Comparison of ENCODE assay signal across 27 cellular contexts in the genomic region with DNA sequence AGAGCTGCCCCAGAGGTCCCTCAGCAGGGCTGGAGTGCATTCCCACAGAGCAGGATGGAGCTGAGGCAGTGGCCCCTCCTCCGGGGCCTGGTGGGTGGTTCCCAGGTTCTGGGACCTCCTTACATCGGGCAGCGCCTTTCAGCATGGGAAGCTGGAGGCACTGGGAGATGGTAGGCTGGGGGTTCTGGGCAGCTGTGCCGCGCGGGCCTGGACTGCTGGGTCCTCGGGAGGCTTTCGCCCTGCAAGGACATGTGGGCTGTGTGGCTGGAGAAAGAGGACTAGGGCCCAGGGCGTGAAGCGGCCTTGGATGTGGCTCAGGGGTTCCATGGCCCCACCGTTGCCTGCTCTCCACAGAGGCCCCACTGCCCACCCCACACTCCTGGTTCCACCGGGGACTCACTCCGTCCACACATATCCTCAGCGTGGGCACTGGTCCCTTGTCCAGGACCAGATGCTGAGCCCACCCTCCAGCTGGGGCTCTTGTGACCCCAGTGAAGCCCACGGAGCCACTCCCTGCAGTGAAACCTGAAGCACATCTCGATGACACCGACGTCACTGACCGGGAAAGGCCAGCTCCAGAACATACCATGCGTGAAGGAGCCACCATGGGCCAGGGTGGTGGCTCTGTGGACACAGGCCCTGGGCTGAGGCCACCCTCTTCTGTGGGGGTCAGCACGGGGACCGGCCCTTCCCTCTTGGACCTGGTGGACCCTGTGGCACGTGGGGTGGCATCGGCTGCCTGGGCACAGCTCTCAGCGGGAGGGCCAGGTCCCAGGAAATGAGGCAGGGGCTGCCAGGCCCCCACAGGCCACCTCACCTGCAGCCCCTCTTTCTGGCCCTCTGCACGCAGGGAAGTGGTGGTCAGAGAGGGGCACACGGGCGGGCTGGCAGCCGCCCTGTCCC. TPM values are rescaled to one million over a fixed set of nuclear protein-coding genes. Genes with fewer than 3 reads are reported as not detected.
DNase-seq lines count a peak whose midpoint lies in the region; ATAC-seq and TF ChIP-seq lines count a peak whose summit lies in the region.
"Had no signal": no experiment of that assay in that cellular context is flagged by ENCODE, and none has a peak within 500 bp of the region (broad histone marks: within the 10 kb centered on the region; RNA-seq: fewer than 3 reads in every experiment).

No MANE protein-coding gene starts in this region.

- no peak overlapping the region for H3K4me3 ChIP-seq in GM23338
- H3K4me3 ChIP-seq in RWPE2 (ENCODE audit: severe bottlenecking): no peak overlapping the region
- no peak overlapping the region for H3K4me3 ChIP-seq in left lung
- H3K4me3 ChIP-seq: ascending aorta; BLaER1 treated with 17β-estradiol and CSF1 and Interleukin-3, amounts not matched to agents 10 nM and 100 nM; Peyer's patch; right lobe of liver had no signal

- no peak overlapping the region for H3K27ac ChIP-seq in GM23338 (ENCODE audit: low read depth)
- H3K27ac ChIP-seq in RWPE2 (ENCODE audit: poor library complexity, severe bottlenecking): no peak overlapping the region
- H3K27ac ChIP-seq in left lung: no peak overlapping the region
- H3K27ac ChIP-seq: ascending aorta; BLaER1 treated with 17β-estradiol and CSF1 and Interleukin-3, amounts not matched to agents 10 nM and 100 nM; epithelial cell of prostate; parathyroid adenoma; Peyer's patch; right lobe of liver had no signal

- no peaks in the 10 kb centered on the region for H3K79me2 ChIP-seq in GM23338 (replicated peaks; ENCODE audit: insufficient read depth)
- H3K79me2 ChIP-seq: parathyroid adenoma had no signal

- H2AFZ ChIP-seq in GM23338: no peak overlapping the region
- H2AFZ ChIP-seq: parathyroid adenoma had no signal

- H3K9me3 Mint-ChIP-seq in GM23338: no peaks in the 10 kb centered on the region
- peaks cover 20% of the 10 kb centered on the region for H3K9me3 Mint-ChIP-seq in activated T-helper 2 cell treated with anti-CD3 and anti-CD28 coated beads, Interferon-gamma antibody, Interleukin-2, Interleukin-4, amounts not matched to agents 10 μg/mL and 5 μg/mL and 100 μg/mL, durations not matched to agents 14 hours and 24 hours and 36 hours
- H3K9me3 Mint-ChIP-seq: activated naive CD8-positive, alpha-beta T cell treated with anti-CD3 and anti-CD28 coated beads, Interleukin-2, amount 10 ng/mL, durations not matched to agents 7 days and 5 days had no signal

- no peak overlapping the region for H3K27ac Mint-ChIP-seq in GM23338
- H3K27ac Mint-ChIP-seq in activated T-helper 2 cell treated with anti-CD3 and anti-CD28 coated beads, Interferon-gamma antibody, Interleukin-2, Interleukin-4, amounts not matched to agents 10 μg/mL and 5 μg/mL and 100 μg/mL, durations not matched to agents 14 hours and 24 hours and 36 hours: no peak overlapping the region
- H3K27ac Mint-ChIP-seq: activated CD4-positive, alpha-beta T cell treated with anti-CD3 and anti-CD28 coated beads for 36 hours; activated naive CD8-positive, alpha-beta T cell treated with anti-CD3 and anti-CD28 coated beads, Interleukin-2, amount 10 ng/mL, durations not matched to agents 7 days and 5 days; T-helper 2 cell treated with Interferon-gamma antibody and Interleukin-4, amounts not matched to agents 5 μg/mL and 100 μg/mL, for 36 hours had no signal

- intact Hi-C loops in left lung (cut with DNase I): no loop called here
- intact Hi-C loops in posterior vena cava (cut with DNase I): no loop called here
- intact Hi-C loops in activated T-helper 2 cell treated with anti-CD3 and anti-CD28 coated beads, Interferon-gamma antibody, Interleukin-2, Interleukin-4, amounts not matched to agents 10 μg/mL and 5 μg/mL and 100 μg/mL, durations not matched to agents 14 hours and 24 hours and 36 hours (cut with micrococcal nuclease): no loop called here

- H3K4me1 Mint-ChIP-seq in GM23338: peaks cover 5% of the 10 kb centered on the region; the same call in 2 of the 3 replicates
- peaks cover 23% of the 10 kb centered on the region for H3K4me1 Mint-ChIP-seq in activated T-helper 2 cell treated with anti-CD3 and anti-CD28 coated beads, Interferon-gamma antibody, Interleukin-2, Interleukin-4, amounts not matched to agents 10 μg/mL and 5 μg/mL and 100 μg/mL, durations not matched to agents 14 hours and 24 hours and 36 hours (ENCODE audit: low read depth)

- H3K36me3 ChIP-seq in GM23338 (ENCODE audit: insufficient read depth) (no peaks in the 10 kb centered on the region), RWPE2 (ENCODE audit: low read depth) (no peaks in the 10 kb centered on the region), left lung (no peaks in the 10 kb centered on the region)
- H3K36me3 ChIP-seq: ascending aorta; BLaER1 treated with 17β-estradiol and CSF1 and Interleukin-3, amounts not matched to agents 10 nM and 100 nM; Peyer's patch; right lobe of liver had no signal

- no peaks in the 10 kb centered on the region for H3K36me3 Mint-ChIP-seq in GM23338 (ENCODE audit: low read depth)
- peaks cover 14% of the 10 kb centered on the region for H3K36me3 Mint-ChIP-seq in activated T-helper 2 cell treated with anti-CD3 and anti-CD28 coated beads, Interferon-gamma antibody, Interleukin-2, Interleukin-4, amounts not matched to agents 10 μg/mL and 5 μg/mL and 100 μg/mL, durations not matched to agents 14 hours and 24 hours and 36 hours (ENCODE audit: low read depth)

- no peaks in the 10 kb centered on the region for H3K9me2 ChIP-seq in GM23338 (ENCODE audit: insufficient read depth)

- H3K9me3 ChIP-seq in RWPE2 (ENCODE audit: severe bottlenecking) (no peaks in the 10 kb centered on the region), left lung (no peaks in the 10 kb centered on the region)
- H3K9me3 ChIP-seq: ascending aorta, Peyer's patch, right lobe of liver had no signal

- no peak for TF ChIP-seq CTCF in GM23338 (conservative IDR thresholded peaks at IDR 0.05; ENCODE audit: low read depth in 2 of 2)
- TF ChIP-seq CTCF in RWPE2 (IDR thresholded peaks at IDR 0.05; ENCODE audit: poor library complexity, severe bottlenecking): no peak
- TF ChIP-seq CTCF in left lung (IDR thresholded peaks at IDR 0.05): no peak

- no peak overlapping the region for H3K4me2 ChIP-seq in GM23338

- no peaks in the 10 kb centered on the region for H3F3A ChIP-seq in GM23338 (replicated peaks; ENCODE audit: low read depth)

- no peak overlapping the region for H3K4me3 Mint-ChIP-seq in GM23338
- H3K4me3 Mint-ChIP-seq in activated T-helper 2 cell treated with anti-CD3 and anti-CD28 coated beads, Interferon-gamma antibody, Interleukin-2, Interleukin-4, amounts not matched to agents 10 μg/mL and 5 μg/mL and 100 μg/mL, durations not matched to agents 14 hours and 24 hours and 36 hours (ENCODE audit: low read depth): no peak overlapping the region
- H3K4me3 Mint-ChIP-seq: activated CD4-positive, alpha-beta T cell treated with anti-CD3 and anti-CD28 coated beads for 36 hours; activated naive CD8-positive, alpha-beta T cell treated with anti-CD3 and anti-CD28 coated beads, Interleukin-2, amount 10 ng/mL, durations not matched to agents 7 days and 5 days; T-helper 2 cell treated with Interferon-gamma antibody and Interleukin-4, amounts not matched to agents 5 μg/mL and 100 μg/mL, for 36 hours had no signal

- DNase-seq in GM23338 (ENCODE audit: low spot score) (no peak), RWPE2 (ENCODE audit: low spot score) (peak; percentile 69), left lung (peak; percentile 31 to 72), posterior vena cava (ENCODE audit: low spot score) (peak; percentile 68), NCI-H1930 (lab: John Stamatoyannopoulos, UW) (no peak), NCI-H748 treated with DMSO at 0.1 percent for 48 hours (lab: John Stamatoyannopoulos, UW) (no peak)
- DNase-seq in activated T-helper 2 cell treated with anti-CD3 and anti-CD28 coated beads, Interferon-gamma antibody, Interleukin-2, Interleukin-4, amounts not matched to agents 10 μg/mL and 5 μg/mL and 100 μg/mL, durations not matched to agents 14 hours and 24 hours and 36 hours (ENCODE audit: low spot score): no peak
- DNase-seq: activated CD4-positive, alpha-beta T cell treated with anti-CD3 and anti-CD28 coated beads for 36 hours; activated gamma-delta T cell treated with Interleukin-2 at 50 U/mL for 16 hours; activated naive CD8-positive, alpha-beta T cell treated with anti-CD3 and anti-CD28 coated beads, Interleukin-2, amount 10 ng/mL, durations not matched to agents 7 days and 5 days; COR-L47; DMS79 treated with DMSO at 0.1 percent for 48 hours; effector CD8-positive, alpha-beta T cell; GDM1; Kasumi-1; NCI-H1417 treated with DMSO at 0.1 percent for 48 hours; NCI-H345; NCI-H774; trophoblast cell had no signal

- H3K27me3 Mint-ChIP-seq in GM23338 (ENCODE audit: insufficient read depth, low read depth, poor library complexity): peaks cover 11% of the 10 kb centered on the region
- no peaks in the 10 kb centered on the region for H3K27me3 Mint-ChIP-seq in activated T-helper 2 cell treated with anti-CD3 and anti-CD28 coated beads, Interferon-gamma antibody, Interleukin-2, Interleukin-4, amounts not matched to agents 10 μg/mL and 5 μg/mL and 100 μg/mL, durations not matched to agents 14 hours and 24 hours and 36 hours (ENCODE audit: low read depth)

- no peaks in the 10 kb centered on the region for H3K27me3 ChIP-seq in GM23338 (ENCODE audit: insufficient read depth)
- peaks cover 9% of the 10 kb centered on the region for H3K27me3 ChIP-seq in RWPE2 (ENCODE audit: insufficient read depth, poor library complexity, severe bottlenecking)
- H3K27me3 ChIP-seq in left lung: no peaks in the 10 kb centered on the region
- H3K27me3 ChIP-seq: ascending aorta; BLaER1 treated with 17β-estradiol and CSF1 and Interleukin-3, amounts not matched to agents 10 nM and 100 nM; Peyer's patch; right lobe of liver had no signal

- H3K4me1 ChIP-seq in GM23338 (ENCODE audit: insufficient read depth): no peaks in the 10 kb centered on the region
- H3K4me1 ChIP-seq in RWPE2 (ENCODE audit: insufficient read depth, poor library complexity, severe bottlenecking): no peaks in the 10 kb centered on the region
- no peaks in the 10 kb centered on the region for H3K4me1 ChIP-seq in left lung
- H3K4me1 ChIP-seq: ascending aorta, parathyroid adenoma, Peyer's patch, right lobe of liver had no signal

- ATAC-seq in GM23338 (peak; percentile 81), RWPE2 (ENCODE audit: low read depth) (no peak; the same call in 2 of the 3 replicates), left lung (no peak)
- ATAC-seq: activated CD4-positive, alpha-beta T cell treated with anti-CD3 and anti-CD28 coated beads for 36 hours had no signal

- H4K20me1 ChIP-seq in GM23338 (replicated peaks; ENCODE audit: insufficient read depth): no peaks in the 10 kb centered on the region
- H4K20me1 ChIP-seq: BLaER1 treated with 17β-estradiol and CSF1 and Interleukin-3, amounts not matched to agents 10 nM and 100 nM had no signal

TF ChIP-seq in GM23338, 12 proteins besides CTCF, POLR2A, EP300 and RAD21 (continues in another document):
- TF ChIP-seq NANOG (IDR thresholded peaks at IDR 0.05; ENCODE audit: borderline replicate concordance): no peak

RNA-seq across cellular contexts. Expression of a gene that starts 31.5 kb away (rescaled TPM):
- 7.3 and 9.0 TPM in 2 replicates for total RNA-seq in GM23338 (2014; rRNA removed; shearing (Covaris generic))
- 10.0 and 11.9 TPM in 2 replicates for polyA plus RNA-seq in GM23338 (2016; fragmentation: Nextera tagmentation; extraction: Ambion mirVana)
- total RNA-seq in left lung (10 to 100 TPM; 31.6 to 61.5 TPM), posterior vena cava (1 to 10 TPM; 2.7 to 5.0 TPM)
- total RNA-seq in activated T-helper 2 cell treated with anti-CD3 and anti-CD28 coated beads, Interferon-gamma antibody, Interleukin-2, Interleukin-4, amounts not matched to agents 10 μg/mL and 5 μg/mL and 100 μg/mL, durations not matched to agents 14 hours and 24 hours and 36 hours: 14.4 TPM in 2 replicates
- polyA plus RNA-seq: AG04450 had no signal

Comparison
In these comparisons a context has a peak if more than half of its experiments do, and no peak if none do; other contexts are left out.
1. DNase-seq: peak in RWPE2 (single experiment), left lung (2 of 2) and posterior vena cava (single experiment); none in GM23338 (single experiment), activated T-helper 2 cell treated with anti-CD3 and anti-CD28 coated beads, Interferon-gamma antibody, Interleukin-2, Interleukin-4, amounts not matched to agents 10 μg/mL and 5 μg/mL and 100 μg/mL, durations not matched to agents 14 hours and 24 hours and 36 hours (single experiment), NCI-H1930 (0 of 2) and NCI-H748 treated with DMSO at 0.1 percent for 48 hours (single experiment).